In genomic region chr2:42168459-42169099, GRCh38 we compare ENCODE assay signal across 8 cellular contexts. TPM values are rescaled to one million over a fixed set of nuclear protein-coding genes. Genes with fewer than 3 reads are reported as not detected.
A peak's percentile ranks its signal among the peaks of the same experiment; 100 is the strongest.
DNase-seq lines count a peak whose midpoint lies in the region; ATAC-seq and TF ChIP-seq lines count a peak whose summit lies in the region.

No MANE protein-coding gene starts in this region.

- no peak for TF ChIP-seq CTCF in CD4-positive, alpha-beta T cell (IDR thresholded peaks at IDR 0.05)
- TF ChIP-seq CTCF in NB4 (IDR thresholded peaks at IDR 0.05; ENCODE audit: low read depth, low read length) (no peak), esophagus muscularis mucosa (IDR thresholded peaks at IDR 0.05) (no peak), ovary (IDR thresholded peaks at IDR 0.05) (no peak)

- DNase-seq in CD4-positive, alpha-beta T cell = no peak
- DNase-seq in NB4 (ENCODE audit: low read depth) (no peak), esophagus muscularis mucosa (ENCODE audit: extremely low spot score) (no peak), ovary (no peak), occipital lobe (lab: John Stamatoyannopoulos, UW) (no peak)
- no peak for DNase-seq in stimulated activated CD4-positive, alpha-beta T cell treated with anti-CD3 and anti-CD28 coated beads, Interleukin-2, amount 100 ng/mL, for 24 hours

- POLR2A ChIA-PET in CD4-positive, alpha-beta T cell (lab: Charles Lee) = interaction anchor here (0.8 to 11.5 kb wide), 5 partner anchors 11 to 68 kb away, joined by 3 to 230 read pairs (median 5); no protein-coding TSS in a partner anchor

- TF ChIP-seq EP300 in esophagus muscularis mucosa (IDR thresholded peaks at IDR 0.05) = no peak
- TF ChIP-seq EP300 in ovary (IDR thresholded peaks at IDR 0.05) = no peak

- peak overlapping the region; percentile 19 for H3K4me3 ChIP-seq in NB4 (ENCODE audit: low read depth, low read length)
- H3K4me3 ChIP-seq in esophagus muscularis mucosa = peak overlapping the region; percentile 83 to 95 (median 88)
- H3K4me3 ChIP-seq in ovary = no peak overlapping the region

- H3K9me3 ChIP-seq in CD4-positive, alpha-beta T cell (ENCODE audit: control insufficient read depth, low read length) = no peaks in the 10 kb centered on the region
- H3K9me3 ChIP-seq in esophagus muscularis mucosa = no peaks in the 10 kb centered on the region
- no peaks in the 10 kb centered on the region for H3K9me3 ChIP-seq in ovary

- no peak overlapping the region for H3K4me3 Mint-ChIP-seq in CD4-positive, alpha-beta T cell

- peaks cover 28 to 40% (median 37%) of the 10 kb centered on the region in 4 donors for H3K4me1 ChIP-seq in esophagus muscularis mucosa
- H3K4me1 ChIP-seq in ovary (ENCODE audit: insufficient read depth) = peaks cover 4% of the 10 kb centered on the region

- CTCF ChIA-PET in CD4-positive, alpha-beta T cell (lab: Charles Lee) = interaction anchor here (1.5 kb wide), 1 partner anchor 72 kb away, joined by 4 read pairs; no protein-coding TSS in a partner anchor

- H3K36me3 Mint-ChIP-seq in CD4-positive, alpha-beta T cell (ENCODE audit: low read depth) = peaks cover 5% of the 10 kb centered on the region

- no peaks in the 10 kb centered on the region for H3K9me3 Mint-ChIP-seq in CD4-positive, alpha-beta T cell

- no peak overlapping the region for H3K27ac Mint-ChIP-seq in CD4-positive, alpha-beta T cell

- intact Hi-C loops in CD4-positive, alpha-beta T cell (cut with DNase I, micrococcal nuclease) = loop anchor here (1.0 to 5.0 kb wide), 4 partner anchors 36 to 194 kb away; partner anchors contain the start of gene COX7A2L (in 1 of the 2)
- intact Hi-C loops in esophagus muscularis mucosa (cut with DNase I) (loop anchor here (2.0 kb wide), 1 partner anchor 66 kb away; no protein-coding TSS in a partner anchor), ovary (cut with DNase I) (no loop called here)

- H3K36me3 ChIP-seq in esophagus muscularis mucosa (no peaks in the 10 kb centered on the region), ovary (no peaks in the 10 kb centered on the region)

- no peak for ATAC-seq in CD4-positive, alpha-beta T cell (ENCODE audit: poor library complexity)
- ATAC-seq in GM21360 (IDR thresholded peaks at IDR 0.05; ENCODE audit: unreplicated experiment) = no peak
- ATAC-seq in GM19328 (IDR thresholded peaks at IDR 0.05; ENCODE audit: unreplicated experiment) = no peak

- no peak for TF ChIP-seq POLR2A in NB4 (IDR thresholded peaks at IDR 0.05; ENCODE audit: extremely low read depth, insufficient read length)
- TF ChIP-seq POLR2A in esophagus muscularis mucosa (IDR thresholded peaks at IDR 0.05; ENCODE audit: low read depth) = no peak
- TF ChIP-seq POLR2A in ovary (IDR thresholded peaks at IDR 0.05) = no peak

- WGBS in esophagus muscularis mucosa = 76% methylated on average over 14 of the region's 16 CpGs
- WGBS in ovary, 3 donors = 70 to 73% (median 73%) methylated on average over 16 of the region's 16 CpGs

- no peaks in the 10 kb centered on the region for H3K27me3 ChIP-seq in CD4-positive, alpha-beta T cell (ENCODE audit: control insufficient read depth, insufficient read depth, low read length)
- no peaks in the 10 kb centered on the region for H3K27me3 ChIP-seq in esophagus muscularis mucosa
- H3K27me3 ChIP-seq in ovary = no peaks in the 10 kb centered on the region

- H3K27ac ChIP-seq in CD4-positive, alpha-beta T cell (ENCODE audit: low read depth, low read length) = peak overlapping the region; percentile 59
- H3K27ac ChIP-seq in esophagus muscularis mucosa (replicated peaks in 1 of 4) (peak overlapping the region; percentile 78 to 91 (median 90)), ovary (peak overlapping the region; percentile 63 to 66)

- H3K4me1 Mint-ChIP-seq in CD4-positive, alpha-beta T cell (ENCODE audit: low read depth) = peaks cover 9% of the 10 kb centered on the region

- no peaks in the 10 kb centered on the region for H3K27me3 Mint-ChIP-seq in CD4-positive, alpha-beta T cell

RNA-seq across cellular contexts. Expression of gene EML4, which starts 0.6 kb away (rescaled TPM):
- 100 to 1,000 TPM; 219 to 228 TPM for total RNA-seq in CD4-positive, alpha-beta T cell
- total RNA-seq in esophagus muscularis mucosa (10 to 100 TPM; 14.5 to 23.2 (median 17.8) TPM), ovary (10 to 100 TPM; 20.3 to 46.5 (median 31.9) TPM), occipital lobe (41.6 TPM)
- polyA plus RNA-seq in ovary = 10 to 100 TPM; 11.6 to 26.2 TPM

Comparison
In these comparisons a context has a peak if more than half of its experiments do, and no peak if none do; other contexts are left out.
1. intact Hi-C loops: an anchor here in CD4-positive, alpha-beta T cell (1.0 to 5.0 kb wide) and esophagus muscularis mucosa (2.0 kb wide); none called in ovary.